In the genomic region with DNA sequence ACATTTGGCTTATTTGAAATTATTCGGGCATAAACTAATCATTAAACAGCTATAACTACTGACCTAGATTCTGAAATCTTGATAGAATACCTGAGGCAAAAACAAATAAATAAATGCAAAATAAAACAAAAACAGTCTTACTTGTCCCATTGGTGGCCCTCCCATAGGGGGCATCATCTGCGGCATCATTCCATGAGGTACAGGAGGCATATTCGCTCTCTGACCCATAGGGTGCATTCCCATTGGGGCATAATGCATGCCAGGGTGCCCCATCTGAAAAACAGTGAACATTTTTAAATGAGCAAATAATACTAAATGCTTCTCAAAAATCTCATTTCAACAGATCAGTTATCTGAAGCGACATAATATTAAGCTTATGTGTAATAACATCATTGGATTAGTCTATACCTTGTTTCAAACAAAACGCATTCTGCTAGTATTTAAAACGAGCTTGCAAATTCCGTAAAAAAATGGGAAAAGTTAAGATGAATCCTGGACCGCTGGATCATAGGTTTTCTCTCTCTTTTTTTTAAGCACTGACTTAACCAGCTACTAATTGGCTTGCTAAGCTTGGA, we compare ENCODE assay signal across 7 cellular contexts. TPM values are rescaled to one million over a fixed set of nuclear protein-coding genes. Genes with fewer than 3 reads are reported as not detected.
DNase-seq lines count a peak whose midpoint lies in the region; ATAC-seq, FAIRE-seq and TF ChIP-seq lines count a peak whose summit lies in the region.

No MANE protein-coding gene starts in this region.

- DNase-seq in D341Med (ENCODE audit: low spot score) (peak; percentile 44), HCT116 (ENCODE audit: low read depth, low spot score) (peak; percentile 69), endothelial cell of umbilical vein (ENCODE audit: low read depth, low spot score) (peak; percentile 25), ovary (no peak), retina (no peak)

- H3K27ac ChIP-seq in HCT116 (ENCODE audit: low read depth, low read length) (no peak overlapping the region; the same call in 1 of the 2 replicates), SU-DHL-6 (ENCODE audit: low read depth, low read length) (no peak overlapping the region), endothelial cell of umbilical vein (ENCODE audit: insufficient read depth, low read depth, low read length) (no peak overlapping the region), ovary (no peak overlapping the region)

- H3K9me1 ChIP-seq in endothelial cell of umbilical vein (replicated peaks; ENCODE audit: control insufficient read depth, extremely low read depth, insufficient read depth, low read length), result no peaks in the 10 kb centered on the region

- intact Hi-C loops in HCT116 (cut with micrococcal nuclease) (loop anchor here (2.0 kb wide), 1 partner anchor 541 kb away; a partner anchor contains a TSS), endothelial cell of umbilical vein (cut with micrococcal nuclease) (loop anchor here (5.0 kb wide), 2 partner anchors 889 to 1454 kb away; a partner anchor contains a TSS), ovary (cut with DNase I) (loop anchor here in 1 of 4 donors (5.0 kb wide), 1 partner anchor 539 kb away; a partner anchor contains a TSS)

- RAD21 ChIA-PET in HCT116 (lab: Charles Lee; ENCODE audit: low non-redundant PET in 1 of 2, low total read pairs in 2 of 2, uncharacterized antibody in 2 of 2, unreplicated experiment in 2 of 2), result no interaction called here

- no peak for TF ChIP-seq POLR2A in HCT116 (IDR thresholded peaks at IDR 0.05; ENCODE audit: borderline replicate concordance, extremely low read depth, insufficient read depth, insufficient read length)
- TF ChIP-seq POLR2A in endothelial cell of umbilical vein (IDR thresholded peaks at IDR 0.05; ENCODE audit: low read depth, low read length), result no peak
- no peak for TF ChIP-seq POLR2A in ovary (IDR thresholded peaks at IDR 0.05)

- 20 to 25% (median 25%) methylated on average over 8 of the region's 8 CpGs for WGBS in ovary, 3 donors

- no peak for ATAC-seq in HCT116
- no peak for ATAC-seq in HG02981 (IDR thresholded peaks at IDR 0.05; ENCODE audit: unreplicated experiment)

- H3K79me2 ChIP-seq in HCT116 (ENCODE audit: insufficient read depth, low read length), result peaks cover 85% of the 10 kb centered on the region
- H3K79me2 ChIP-seq in SU-DHL-6 (ENCODE audit: insufficient read depth, low read length), result peaks cover 83% of the 10 kb centered on the region
- H3K79me2 ChIP-seq in endothelial cell of umbilical vein (ENCODE audit: control insufficient read depth, insufficient read depth, low read length), result peaks cover 80% of the 10 kb centered on the region

- no peaks in the 10 kb centered on the region for H3K9me2 ChIP-seq in HCT116 (ENCODE audit: insufficient read depth)
- H3K9me2 ChIP-seq in SU-DHL-6 (replicated peaks; ENCODE audit: insufficient read depth, low read length), result no peaks in the 10 kb centered on the region

- H3K27me3 ChIP-seq in HCT116 (ENCODE audit: insufficient read depth, low read length) (no peaks in the 10 kb centered on the region), SU-DHL-6 (ENCODE audit: low read length) (no peaks in the 10 kb centered on the region), endothelial cell of umbilical vein (ENCODE audit: control insufficient read depth in 2 of 2, insufficient read depth in 2 of 2, low read length in 2 of 2) (no peaks in the 10 kb centered on the region), ovary (no peaks in the 10 kb centered on the region)

- H4K20me1 ChIP-seq in HCT116 (ENCODE audit: insufficient read depth) (peaks cover 37% of the 10 kb centered on the region), SU-DHL-6 (ENCODE audit: low read depth, low read length) (peaks cover 42% of the 10 kb centered on the region), endothelial cell of umbilical vein (replicated peaks; ENCODE audit: control insufficient read depth, extremely low read depth, insufficient read depth, low read length) (no peaks in the 10 kb centered on the region)

- POLR2A ChIA-PET in HCT116 (lab: Charles Lee), result interaction anchor here (1.4 to 1.9 kb wide), 3 partner anchors 11 to 68 kb away, joined by 3 to 5 read pairs (median 4); no protein-coding TSS in a partner anchor
- POLR2A ChIA-PET in endothelial cell of umbilical vein (lab: Charles Lee), result no interaction called here

- H3K9ac ChIP-seq in HCT116 (ENCODE audit: low read length) (peak overlapping the region; percentile 95), SU-DHL-6 (ENCODE audit: low read length) (peak overlapping the region; percentile 95), endothelial cell of umbilical vein (replicated peaks; ENCODE audit: extremely low read depth, insufficient read depth, low read length) (peak overlapping the region; percentile 93)

- H3K4me3 ChIP-seq in HCT116 (replicated peaks in 1 of 2; ENCODE audit: low read depth in 1 of 2, low read length in 2 of 2), result peak overlapping the region; percentile 70 to 95
- peak overlapping the region; percentile 94 for H3K4me3 ChIP-seq in SU-DHL-6 (ENCODE audit: insufficient read depth, low read length, poor library complexity, severe bottlenecking)
- peak overlapping the region; percentile 72 to 99 (median 87) for H3K4me3 ChIP-seq in endothelial cell of umbilical vein (replicated peaks in 1 of 3; ENCODE audit: insufficient read depth in 1 of 3, low read depth in 1 of 3, low read length in 3 of 3)
- H3K4me3 ChIP-seq in ovary, result peak overlapping the region; percentile 96

- no TSS peak for BruUV-seq in HCT116 (replicated peaks; lab: Mats Ljungman, UMichigan)
- no TSS peak for BruUV-seq in endothelial cell of umbilical vein (replicated peaks; lab: Mats Ljungman, UMichigan)

- dilution Hi-C loops in endothelial cell of umbilical vein (cut with MboI; ENCODE audit: extremely low pct_ligation_motif_present, low sequenced_read_pairs), result no loop called here

- peaks cover 21 to 40% of the 10 kb centered on the region in 2 experiments for H3K36me3 ChIP-seq in HCT116 (ENCODE audit: control insufficient read depth in 1 of 2, insufficient read depth in 2 of 2, low read length in 2 of 2)
- peaks cover 44% of the 10 kb centered on the region for H3K36me3 ChIP-seq in SU-DHL-6 (ENCODE audit: low read length)
- peaks cover 0 to 5% of the 10 kb centered on the region in 2 experiments for H3K36me3 ChIP-seq in endothelial cell of umbilical vein (ENCODE audit: control insufficient read depth in 2 of 2, extremely low read depth in 1 of 2, insufficient read depth in 2 of 2, low read length in 2 of 2)
- no peaks in the 10 kb centered on the region for H3K36me3 ChIP-seq in ovary

- peak; percentile 81 to 94 (median 88) for TF ChIP-seq CTCF in HCT116 (IDR thresholded peaks at IDR 0.05 in 2 of 3, conservative IDR thresholded peaks at IDR 0.05 in 1 of 3; ENCODE audit: borderline replicate concordance in 1 of 3, insufficient read depth in 1 of 3, low read depth in 2 of 3, low read length in 2 of 3)
- peak; percentile 49 for TF ChIP-seq CTCF in SU-DHL-6 (IDR thresholded peaks at IDR 0.05; ENCODE audit: insufficient read depth, low read length, poor library complexity, severe bottlenecking)
- peak; percentile 57 to 60 for TF ChIP-seq CTCF in endothelial cell of umbilical vein (IDR thresholded peaks at IDR 0.05; ENCODE audit: extremely low read depth in 1 of 2, insufficient read depth in 1 of 2, low read depth in 1 of 2, low read length in 2 of 2)
- TF ChIP-seq CTCF in ovary (IDR thresholded peaks at IDR 0.05), result no peak

- no peak overlapping the region for H2AFZ ChIP-seq in HCT116 (ENCODE audit: low read depth, low read length, poor library complexity, severe bottlenecking)
- no peak overlapping the region for H2AFZ ChIP-seq in SU-DHL-6 (ENCODE audit: low read depth, low read length, severe bottlenecking)
- no peak overlapping the region for H2AFZ ChIP-seq in endothelial cell of umbilical vein (ENCODE audit: low read depth, low read length)

- peaks cover 3 to 18% of the 10 kb centered on the region in 2 experiments; a peak in 3 of 4 replicates for H3K4me1 ChIP-seq in HCT116 (ENCODE audit: control insufficient read depth in 1 of 2, insufficient read depth in 2 of 2, low read length in 2 of 2)
- peaks cover 17% of the 10 kb centered on the region for H3K4me1 ChIP-seq in endothelial cell of umbilical vein (ENCODE audit: control insufficient read depth, extremely low read depth, insufficient read depth, low read length)
- H3K4me1 ChIP-seq in ovary (ENCODE audit: insufficient read depth), result peaks cover 5% of the 10 kb centered on the region

- CTCF ChIA-PET in HCT116 (lab: Charles Lee), result interaction anchor here (0.7 to 1.5 kb wide), 5 partner anchors 25 to 1694 kb away, joined by 3 to 4 read pairs (median 4); no protein-coding TSS in a partner anchor
- CTCF ChIA-PET in endothelial cell of umbilical vein (lab: Charles Lee), result interaction anchor here (1.3 to 3.3 kb wide), 4 partner anchors 9 to 26 kb away, joined by 3 to 7 read pairs (median 4); no protein-coding TSS in a partner anchor

- H3F3A ChIP-seq in SU-DHL-6 (ENCODE audit: insufficient read depth), result 0 out of 2 replicates have a peak, but pooled peaks cover 6% of the 10 kb centered on the region

- TF ChIP-seq RAD21 in HCT116 (IDR thresholded peaks at IDR 0.05; ENCODE audit: low read depth), result no peak

- FAIRE-seq in endothelial cell of umbilical vein (lab: Jason Lieb, UNC), result peak; percentile 42

- TF ChIP-seq EP300 in ovary (IDR thresholded peaks at IDR 0.05), result no peak

- peak overlapping the region; percentile 82 for H3K4me2 ChIP-seq in HCT116 (ENCODE audit: low read length)
- peak overlapping the region; percentile 98 for H3K4me2 ChIP-seq in SU-DHL-6 (ENCODE audit: low read depth, low read length, poor library complexity, severe bottlenecking)
- H3K4me2 ChIP-seq in endothelial cell of umbilical vein (ENCODE audit: insufficient read depth, low read length), result peak overlapping the region; percentile 96

- H3K9me3 ChIP-seq in HCT116 (ENCODE audit: control insufficient read depth in 1 of 2, insufficient read depth in 1 of 2, low read depth in 1 of 2, low read length in 2 of 2), result no peaks in the 10 kb centered on the region
- H3K9me3 ChIP-seq in SU-DHL-6 (ENCODE audit: insufficient read depth, low read length), result no peaks in the 10 kb centered on the region
- H3K9me3 ChIP-seq in endothelial cell of umbilical vein (replicated peaks; ENCODE audit: control insufficient read depth, insufficient read depth, low read length), result no peaks in the 10 kb centered on the region
- H3K9me3 ChIP-seq in ovary, result no peaks in the 10 kb centered on the region

RNA-seq across cellular contexts. Expression of a gene that starts 1.3 kb away (rescaled TPM):
- total RNA-seq in HCT116 (2021; ENCODE audit: unreplicated experiment), result 171 TPM
- polyA plus RNA-seq in HCT116 (2012), result 89.6 and 117 TPM in 2 replicates
- total RNA-seq in endothelial cell of umbilical vein, result 99.5 and 123 TPM in 2 replicates
- polyA plus RNA-seq in endothelial cell of umbilical vein, result 51.5 and 58.2 TPM in 2 replicates
- polyA plus RNA-seq in endothelial cell of umbilical vein (2011; cell fraction: cytosol; rRNA removed), result 51.0 and 53.9 TPM in 2 replicates
- polyA plus RNA-seq in endothelial cell of umbilical vein (2011; cell fraction: nucleus; rRNA removed), result 173 and 174 TPM in 2 replicates
- 92.4 and 98.1 TPM in 2 replicates for polyA plus RNA-seq in endothelial cell of umbilical vein (2012)
- polyA minus RNA-seq in endothelial cell of umbilical vein, result 376 and 386 TPM in 2 replicates
- polyA minus RNA-seq in endothelial cell of umbilical vein (2011; cell fraction: cytosol; rRNA and poly(A)+ RNA removed), result 60.0 TPM
- polyA minus RNA-seq in endothelial cell of umbilical vein (2011; cell fraction: nucleus; rRNA and poly(A)+ RNA removed), result 236 and 283 TPM in 2 replicates
- 10 to 100 TPM; 55.0 to 81.9 (median 64.9) TPM for total RNA-seq in ovary
- polyA plus RNA-seq in ovary, result 10 to 100 TPM; 27.5 to 33.4 TPM

RNA-seq across cellular contexts. Expression of a gene that starts 2.5 kb away (rescaled TPM):
- 37.8 TPM for total RNA-seq in HCT116 (2021; ENCODE audit: unreplicated experiment)
- 12.4 and 14.4 TPM in 2 replicates for polyA plus RNA-seq in HCT116 (2012)
- total RNA-seq in endothelial cell of umbilical vein, result 34.7 and 36.5 TPM in 2 replicates
- polyA plus RNA-seq in endothelial cell of umbilical vein, result 48.9 and 57.8 TPM in 2 replicates
- 52.9 and 66.7 TPM in 2 replicates for polyA plus RNA-seq in endothelial cell of umbilical vein (2011; cell fraction: cytosol; rRNA removed)
- 38.2 and 60.1 TPM in 2 replicates for polyA plus RNA-seq in endothelial cell of umbilical vein (2011; cell fraction: nucleus; rRNA removed)
- polyA plus RNA-seq in endothelial cell of umbilical vein (2012), result 20.8 and 24.0 TPM in 2 replicates
- polyA minus RNA-seq in endothelial cell of umbilical vein, result 16.3 and 22.7 TPM in 2 replicates
- polyA minus RNA-seq in endothelial cell of umbilical vein (2011; cell fraction: cytosol; rRNA and poly(A)+ RNA removed), result 13.0 TPM
- polyA minus RNA-seq in endothelial cell of umbilical vein (2011; cell fraction: nucleus; rRNA and poly(A)+ RNA removed), result 13.0 and 22.5 TPM in 2 replicates
- 10 to 100 TPM; 11.1 to 38.6 (median 14.4) TPM for total RNA-seq in ovary
- 10 to 100 TPM; 13.2 to 18.3 TPM for polyA plus RNA-seq in ovary

Comparison
In these comparisons a context has a peak if more than half of its experiments do, and no peak if none do; other contexts are left out.
1. DNase-seq: peak in D341Med (single experiment), HCT116 (single experiment) and endothelial cell of umbilical vein (single experiment); none in ovary (0 of 5) and retina (single experiment).
2. CTCF ChIP-seq: peak in HCT116 (3 of 3), SU-DHL-6 (single experiment) and endothelial cell of umbilical vein (2 of 2); none in ovary (0 of 3).
3. Peak in every context shown above with its lines, with median percentiles within 50 percentile points of each other: H3K4me2 ChIP-seq, H3K4me3 ChIP-seq and H3K9ac ChIP-seq.